In genomic region chr20:8389381-8390368, GRCh38 we compare ENCODE assay signal across 8 cellular contexts.
DNase-seq lines count a peak whose midpoint lies in the region; ATAC-seq and TF ChIP-seq lines count a peak whose summit lies in the region.

No MANE protein-coding gene starts in this region.

- H3K27ac ChIP-seq in adrenal gland = no peak overlapping the region
- H3K27ac ChIP-seq in left ventricle myocardium inferior (replicated peaks) = peak overlapping the region; percentile 24

- peak; percentile 51 for DNase-seq in NCI-H2029 treated with DMSO at 0.1 percent for 48 hours (lab: John Stamatoyannopoulos, UW)
- DNase-seq in adrenal gland = no peak
- DNase-seq in left ventricle myocardium inferior = no peak
- DNase-seq in smooth muscle cell of the brain vasculature (ENCODE audit: low read depth, low spot score) = peak; percentile 52
- no peak for DNase-seq in 8988T
- no peak for DNase-seq in GF-D8 (lab: John Stamatoyannopoulos, UW)

- 42 to 48% (median 46%) methylated on average over 12 of the region's 12 CpGs for WGBS in adrenal gland, 4 donors

- TF ChIP-seq POLR2A in adrenal gland (IDR thresholded peaks at IDR 0.05) = no peak

- intact Hi-C loops in adrenal gland (cut with DNase I) (loop anchor here in 1 of 2 donors (5.0 kb wide), 2 partner anchors 257 to 347 kb away; partner anchors contain the start of gene PLCB1), left ventricle myocardium inferior (cut with micrococcal nuclease) (loop anchor here (5.0 kb wide), 2 partner anchors 257 to 328 kb away; partner anchors contain the start of gene PLCB1)

- H3K9me3 ChIP-seq in adrenal gland (replicated peaks in 1 of 3) (no peaks in the 10 kb centered on the region), left ventricle myocardium inferior (replicated peaks) (no peaks in the 10 kb centered on the region)

- H3K36me3 ChIP-seq in adrenal gland (replicated peaks in 1 of 2) (no peaks in the 10 kb centered on the region), left ventricle myocardium inferior (no peaks in the 10 kb centered on the region)

- no peaks in the 10 kb centered on the region for H3K27me3 ChIP-seq in adrenal gland
- no peaks in the 10 kb centered on the region for H3K27me3 ChIP-seq in left ventricle myocardium inferior (ENCODE audit: low read depth)

- no peak overlapping the region for H3K4me3 ChIP-seq in adrenal gland
- H3K4me3 ChIP-seq in left ventricle myocardium inferior = no peak overlapping the region

- H3K4me1 ChIP-seq in adrenal gland (replicated peaks in 1 of 2) = peaks cover 0 to 9% of the 10 kb centered on the region in 2 donors
- peaks cover 50% of the 10 kb centered on the region for H3K4me1 ChIP-seq in left ventricle myocardium inferior

- TF ChIP-seq CTCF in GM12873 (IDR thresholded peaks at IDR 0.05; ENCODE audit: insufficient read depth, low read depth, low read length, missing control alignments) (peak; percentile 38), adrenal gland (IDR thresholded peaks at IDR 0.05) (peak; percentile 36 to 68 (median 62)), left ventricle myocardium inferior (IDR thresholded peaks at IDR 0.05; ENCODE audit: borderline replicate concordance) (peak; percentile 64)

- no peak for ATAC-seq in HG03039 (IDR thresholded peaks at IDR 0.05; ENCODE audit: unreplicated experiment)

Comparison
In these comparisons a context has a peak if more than half of its experiments do, and no peak if none do; other contexts are left out.
1. DNase-seq: peak in NCI-H2029 treated with DMSO at 0.1 percent for 48 hours (single experiment) and smooth muscle cell of the brain vasculature (single experiment); none in adrenal gland (0 of 7), left ventricle myocardium inferior (single experiment), 8988T (single experiment) and GF-D8 (single experiment).
2. Peak in every context shown above with its lines, with median percentiles within 50 percentile points of each other: CTCF ChIP-seq.